ENCODE assay signal across 8 cellular contexts in the genomic region with DNA sequence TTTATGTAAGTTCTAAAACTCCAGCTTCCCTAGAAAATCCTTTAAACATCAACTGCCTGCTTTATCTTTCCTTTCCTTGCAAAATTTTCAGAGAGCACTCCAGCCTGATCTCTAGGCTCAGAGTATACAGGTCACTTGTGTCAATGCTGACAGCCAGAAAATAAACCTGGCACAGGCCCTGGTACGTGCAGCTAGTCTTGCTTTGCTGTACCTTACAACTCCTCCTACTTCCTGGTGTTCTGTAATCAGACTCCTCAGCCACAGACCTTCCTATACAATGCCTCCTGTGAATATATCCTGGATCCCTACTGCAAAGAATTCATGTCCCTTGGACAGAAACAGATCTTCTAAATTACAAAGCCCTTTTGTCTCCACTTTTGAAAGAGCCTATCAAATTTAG. TPM values are rescaled to one million over a fixed set of nuclear protein-coding genes. Genes with fewer than 3 reads are reported as not detected.
DNase-seq lines count a peak whose midpoint lies in the region; ATAC-seq lines count a peak whose summit lies in the region.

No MANE protein-coding gene starts in this region.

- no peaks in the 10 kb centered on the region for H3K36me3 Mint-ChIP-seq in activated naive CD4-positive, alpha-beta T cell treated with anti-CD3 and anti-CD28 coated beads for 36 hours (ENCODE audit: low read depth)
- no peaks in the 10 kb centered on the region for H3K36me3 Mint-ChIP-seq in activated CD4-positive, alpha-beta T cell treated with anti-CD3 and anti-CD28 coated beads, Interleukin-2, amount 10 ng/mL, durations not matched to agents 24 days and 14 days (ENCODE audit: low read depth)

- peak; percentile 61 for DNase-seq in activated naive CD4-positive, alpha-beta T cell treated with anti-CD3 and anti-CD28 coated beads for 36 hours
- no peak for DNase-seq in activated naive CD4-positive, alpha-beta T cell treated with Interleukin-2 at 50 U/mL for 16 hours
- DNase-seq in MG63 (peak; percentile 59), left colon (peak; percentile 71 to 85), NCI-H524 (lab: John Stamatoyannopoulos, UW) (no peak)
- peak; percentile 79 for DNase-seq in activated CD4-positive, alpha-beta T cell treated with anti-CD3 and anti-CD28 coated beads, Interleukin-2, amount 10 ng/mL, durations not matched to agents 24 days and 14 days
- no peak for DNase-seq in central memory CD4-positive, alpha-beta T cell

- H3K27me3 ChIP-seq in MG63: no peaks in the 10 kb centered on the region

- no peaks in the 10 kb centered on the region for H3K9me3 Mint-ChIP-seq in activated naive CD4-positive, alpha-beta T cell treated with anti-CD3 and anti-CD28 coated beads for 36 hours
- peaks cover 5% of the 10 kb centered on the region for H3K9me3 Mint-ChIP-seq in activated CD4-positive, alpha-beta T cell treated with anti-CD3 and anti-CD28 coated beads, Interleukin-2, amount 10 ng/mL, durations not matched to agents 24 days and 14 days

- peaks cover 59% of the 10 kb centered on the region for H3K4me1 Mint-ChIP-seq in activated naive CD4-positive, alpha-beta T cell treated with anti-CD3 and anti-CD28 coated beads for 36 hours (ENCODE audit: low read depth)
- H3K4me1 Mint-ChIP-seq in activated CD4-positive, alpha-beta T cell treated with anti-CD3 and anti-CD28 coated beads, Interleukin-2, amount 10 ng/mL, durations not matched to agents 24 days and 14 days: peaks cover 55% of the 10 kb centered on the region

- CTCF ChIA-PET in activated naive CD4-positive, alpha-beta T cell treated with anti-CD3 and anti-CD28 coated beads for 36 hours (lab: Charles Lee): interaction anchor here (0.5 to 3.2 kb wide), 13 partner anchors 10 to 135 kb away, joined by 3 to 18 read pairs (median 6); no protein-coding TSS in a partner anchor

- no peaks in the 10 kb centered on the region for H3K9me3 ChIP-seq in MG63

- H3K4me3 ChIP-seq in MG63: no peak overlapping the region

- H3K36me3 ChIP-seq in MG63: no peaks in the 10 kb centered on the region

- peak; percentile 84 for ATAC-seq in left colon
- no peak for ATAC-seq in GM19023 (IDR thresholded peaks at IDR 0.05; ENCODE audit: unreplicated experiment)

- H3K27me3 Mint-ChIP-seq in activated naive CD4-positive, alpha-beta T cell treated with anti-CD3 and anti-CD28 coated beads for 36 hours (ENCODE audit: low read depth): no peaks in the 10 kb centered on the region
- H3K27me3 Mint-ChIP-seq in activated CD4-positive, alpha-beta T cell treated with anti-CD3 and anti-CD28 coated beads, Interleukin-2, amount 10 ng/mL, durations not matched to agents 24 days and 14 days: no peaks in the 10 kb centered on the region

- intact Hi-C loops in activated naive CD4-positive, alpha-beta T cell treated with anti-CD3 and anti-CD28 coated beads for 36 hours (cut with micrococcal nuclease): loop anchor here (1.0 kb wide), 5 partner anchors 9 to 47 kb away; no protein-coding TSS in a partner anchor
- intact Hi-C loops in activated CD4-positive, alpha-beta T cell treated with anti-CD3 and anti-CD28 coated beads, Interleukin-2, amount 10 ng/mL, durations not matched to agents 24 days and 14 days (cut with micrococcal nuclease): no loop called here
- intact Hi-C loops in left colon (cut with DNase I, micrococcal nuclease): no loop called here

- H3K4me3 Mint-ChIP-seq in activated naive CD4-positive, alpha-beta T cell treated with anti-CD3 and anti-CD28 coated beads for 36 hours: peak overlapping the region; percentile 17
- peak overlapping the region; percentile 52 for H3K4me3 Mint-ChIP-seq in activated CD4-positive, alpha-beta T cell treated with anti-CD3 and anti-CD28 coated beads, Interleukin-2, amount 10 ng/mL, durations not matched to agents 24 days and 14 days

- peak overlapping the region; percentile 75 for H3K27ac Mint-ChIP-seq in activated naive CD4-positive, alpha-beta T cell treated with anti-CD3 and anti-CD28 coated beads for 36 hours
- peak overlapping the region; percentile 83 for H3K27ac Mint-ChIP-seq in activated CD4-positive, alpha-beta T cell treated with anti-CD3 and anti-CD28 coated beads, Interleukin-2, amount 10 ng/mL, durations not matched to agents 24 days and 14 days

RNA-seq across cellular contexts. Expression of gene TMEM123, which starts 24.2 kb away (rescaled TPM):
- 100 to 1,000 TPM; 232 to 255 TPM for total RNA-seq in activated naive CD4-positive, alpha-beta T cell treated with anti-CD3 and anti-CD28 coated beads for 36 hours
- 70.8 and 112 TPM in 2 replicates for total RNA-seq in MG63 (2014; rRNA removed; shearing (Covaris generic); ENCODE audit: low replicate concordance)
- 243 and 250 TPM in 2 replicates for total RNA-seq in activated CD4-positive, alpha-beta T cell treated with anti-CD3 and anti-CD28 coated beads, Interleukin-2, amount 10 ng/mL, durations not matched to agents 24 days and 14 days
- total RNA-seq in left colon: 100 to 1,000 TPM; 105 to 114 TPM

RNA-seq across cellular contexts. Expression of gene MMP7, which starts 53.7 kb away (rescaled TPM):
- total RNA-seq in activated naive CD4-positive, alpha-beta T cell treated with anti-CD3 and anti-CD28 coated beads for 36 hours: not detected
- total RNA-seq in MG63 (2014; rRNA removed; shearing (Covaris generic); ENCODE audit: low replicate concordance): not detected in 2 replicates
- not detected in 2 replicates for total RNA-seq in activated CD4-positive, alpha-beta T cell treated with anti-CD3 and anti-CD28 coated beads, Interleukin-2, amount 10 ng/mL, durations not matched to agents 24 days and 14 days
- not detected for total RNA-seq in left colon

Comparison
In these comparisons a context has a peak if more than half of its experiments do, and no peak if none do; other contexts are left out.
1. DNase-seq: peak in activated naive CD4-positive, alpha-beta T cell treated with anti-CD3 and anti-CD28 coated beads for 36 hours (single experiment), MG63 (single experiment), activated CD4-positive, alpha-beta T cell treated with anti-CD3 and anti-CD28 coated beads, Interleukin-2, amount 10 ng/mL, durations not matched to agents 24 days and 14 days (single experiment) and left colon (2 of 2); none in activated naive CD4-positive, alpha-beta T cell treated with Interleukin-2 at 50 U/mL for 16 hours (single experiment), central memory CD4-positive, alpha-beta T cell (single experiment) and NCI-H524 (0 of 2).